31 cellular contexts compared by ENCODE assay signal in genomic region chr12:66959276-66959675, GRCh38.
"Had no signal": no experiment of that assay in that cellular context is flagged by ENCODE, and none has a peak within 500 bp of the region (broad histone marks: within the 10 kb centered on the region; RNA-seq: fewer than 3 reads in every experiment).

No MANE protein-coding gene starts in this region.

- H3K27ac ChIP-seq: adrenal gland, body of pancreas, esophagus muscularis mucosa, foreskin keratinocyte, gastrocnemius medialis, heart right ventricle, hepatocyte had no signal

- H3K9me3 ChIP-seq: adrenal gland, body of pancreas, esophagus muscularis mucosa, gastrocnemius medialis, heart right ventricle had no signal

- H3K9me3 Mint-ChIP-seq: activated CD4-positive, alpha-beta memory T cell treated with anti-CD3 and anti-CD28 coated beads, Interleukin-2, amount 10 ng/mL, durations not matched to agents 7 days and 5 days; activated T-helper 17 cell treated with anti-CD3 and anti-CD28 coated beads, Interleukin-2, amount 50 U/mL, for 72 hours had no signal

- ATAC-seq: activated CD4-positive, alpha-beta T cell treated with anti-CD3 and anti-CD28 coated beads for 36 hours; activated T-helper 17 cell treated with anti-CD3 and anti-CD28 coated beads, Interleukin-2, amount 50 U/mL, for 72 hours; body of pancreas; effector memory CD8-positive, alpha-beta T cell; foreskin keratinocyte; gastrocnemius medialis; heart right ventricle had no signal

- DNase-seq: activated CD4-positive, alpha-beta memory T cell treated with anti-CD3 and anti-CD28 coated beads, Interleukin-2, amount 10 ng/mL, durations not matched to agents 7 days and 5 days; activated CD4-positive, alpha-beta T cell treated with anti-CD3 and anti-CD28 coated beads for 36 hours; activated CD4-positive, alpha-beta T cell treated with anti-CD3 and anti-CD28 coated beads, Interleukin-2, amount 10 ng/mL, durations not matched to agents 24 days and 14 days; activated CD4-positive, CD25-positive, alpha-beta regulatory T cell; activated CD4-positive, CD25-positive, alpha-beta regulatory T cell treated with anti-CD3 and anti-CD28 coated beads, Interleukin-2, amount 50 U/mL, for 72 hours; activated CD8-positive, alpha-beta memory T cell treated with anti-CD3 and anti-CD28 coated beads, Interleukin-2, amount 50 U/mL, for 48 hours; activated effector memory CD4-positive, alpha-beta T cell treated with Interleukin-2 at 50 U/mL for 16 hours; activated gamma-delta T cell treated with Interleukin-2 at 50 U/mL for 16 hours; activated naive CD4-positive, alpha-beta T cell treated with anti-CD3 and anti-CD28 coated beads, Interleukin-2, amount 50 U/mL, for 16 hours; activated naive CD4-positive, alpha-beta T cell treated with Interleukin-2 at 50 U/mL for 16 hours; activated T-cell treated with anti-CD3 and anti-CD28 coated beads for 4 hours; activated T-cell treated with anti-CD3 and anti-CD28 coated beads, Interleukin-2, amount 50 U/mL, for 24 hours; adrenal gland; amygdala; aorta; body of pancreas; caudate nucleus; cortex of kidney; dermis blood vessel endothelial cell; effector CD4-positive, alpha-beta T cell; effector memory CD8-positive, alpha-beta T cell; erythroblast; foreskin keratinocyte; gastrocnemius medialis; glutamatergic neuron; heart right ventricle; T-helper 2 cell had no signal

- H3K4me3 Mint-ChIP-seq: activated CD4-positive, alpha-beta memory T cell treated with anti-CD3 and anti-CD28 coated beads, Interleukin-2, amount 10 ng/mL, durations not matched to agents 7 days and 5 days; activated CD4-positive, alpha-beta T cell treated with anti-CD3 and anti-CD28 coated beads for 36 hours; activated CD4-positive, alpha-beta T cell treated with anti-CD3 and anti-CD28 coated beads, Interleukin-2, amount 10 ng/mL, durations not matched to agents 24 days and 14 days; activated naive CD8-positive, alpha-beta T cell; activated T-cell treated with anti-CD3 and anti-CD28 coated beads, Interleukin-2, amount 50 U/mL, for 24 hours; activated T-helper 17 cell treated with anti-CD3 and anti-CD28 coated beads, Interleukin-2, amount 50 U/mL, for 72 hours; effector memory CD8-positive, alpha-beta T cell had no signal

- H3K36me3 Mint-ChIP-seq: activated naive CD8-positive, alpha-beta T cell had no signal

- H3K4me2 ChIP-seq: hepatocyte had no signal

- H3K36me3 ChIP-seq: adrenal gland, esophagus muscularis mucosa, gastrocnemius medialis, heart right ventricle had no signal

- H2AFZ ChIP-seq: hepatocyte had no signal

- H3K27me3 Mint-ChIP-seq: activated CD4-positive, alpha-beta T cell treated with anti-CD3 and anti-CD28 coated beads for 36 hours; activated naive CD8-positive, alpha-beta T cell; activated T-cell treated with anti-CD3 and anti-CD28 coated beads, Interleukin-2, amount 50 U/mL, for 24 hours; activated T-helper 17 cell treated with anti-CD3 and anti-CD28 coated beads, Interleukin-2, amount 50 U/mL, for 72 hours had no signal

- H3K27ac Mint-ChIP-seq: activated CD4-positive, alpha-beta memory T cell treated with anti-CD3 and anti-CD28 coated beads, Interleukin-2, amount 10 ng/mL, durations not matched to agents 7 days and 5 days; activated CD4-positive, alpha-beta T cell treated with anti-CD3 and anti-CD28 coated beads for 36 hours; activated CD4-positive, alpha-beta T cell treated with anti-CD3 and anti-CD28 coated beads, Interleukin-2, amount 10 ng/mL, durations not matched to agents 24 days and 14 days; activated naive CD8-positive, alpha-beta T cell; activated T-cell treated with anti-CD3 and anti-CD28 coated beads, Interleukin-2, amount 50 U/mL, for 24 hours; activated T-helper 17 cell treated with anti-CD3 and anti-CD28 coated beads, Interleukin-2, amount 50 U/mL, for 72 hours; effector memory CD8-positive, alpha-beta T cell had no signal

- H3K4me1 ChIP-seq: adrenal gland, body of pancreas, esophagus muscularis mucosa, gastrocnemius medialis, heart right ventricle had no signal

- H3K79me2 ChIP-seq: hepatocyte had no signal

- H3K27me3 ChIP-seq: adrenal gland, body of pancreas, esophagus muscularis mucosa, foreskin keratinocyte, gastrocnemius medialis, heart right ventricle, hepatocyte had no signal

- H3K4me3 ChIP-seq: adrenal gland, body of pancreas, esophagus muscularis mucosa, gastrocnemius medialis, heart right ventricle, hepatocyte had no signal
